In genomic region chr10:61063035-61063434, GRCh38 we compare ENCODE assay signal across 1 cellular context.
TF ChIP-seq lines count a peak whose summit lies in the region.

No MANE protein-coding gene starts in this region.

TF ChIP-seq in HepG2, 621 proteins besides CTCF, POLR2A, EP300 and RAD21 (continued from another document and continues in another):
- TF ChIP-seq IRF2 (CRISPR knock-in tag; IDR thresholded peaks at IDR 0.05): peak; percentile 56; the same call in 1 of the 2 replicates
- no peak for TF ChIP-seq TRIM24 (CRISPR knock-in tag; IDR thresholded peaks at IDR 0.05)
- peak; percentile 90; the same call in 1 of the 2 replicates for TF ChIP-seq HOXD1 (CRISPR knock-in tag; IDR thresholded peaks at IDR 0.05)
- TF ChIP-seq ZNF598 (CRISPR knock-in tag; IDR thresholded peaks at IDR 0.05; ENCODE audit: borderline replicate concordance): no peak
- no peak for TF ChIP-seq SNAI1 (CRISPR knock-in tag; IDR thresholded peaks at IDR 0.05; ENCODE audit: borderline replicate concordance)
- TF ChIP-seq ZBTB10 (CRISPR knock-in tag; IDR thresholded peaks at IDR 0.05; ENCODE audit: borderline replicate concordance): 0 out of 2 replicates have a peak, but pooled peaks have one; percentile 15
- TF ChIP-seq ZNF234 (CRISPR knock-in tag; conservative IDR thresholded peaks at IDR 0.05): no peak
- TF ChIP-seq HNRNPH1 (optimal IDR thresholded peaks at IDR 0.05; ENCODE audit: low read depth, low read length): no peak
- no peak for TF ChIP-seq ZBTB49 (CRISPR knock-in tag; IDR thresholded peaks at IDR 0.05; ENCODE audit: borderline replicate concordance)
- TF ChIP-seq RBFOX2 (IDR thresholded peaks at IDR 0.05; ENCODE audit: low read depth, low read length): no peak
- TF ChIP-seq ZNF644 (CRISPR knock-in tag; IDR thresholded peaks at IDR 0.05; ENCODE audit: low read depth): peak; percentile 88
- TF ChIP-seq LCORL (IDR thresholded peaks at IDR 0.05): peak; percentile 21; the same call in 1 of the 2 replicates
- peak; percentile 85 for TF ChIP-seq LCORL (CRISPR knock-in tag; IDR thresholded peaks at IDR 0.05)
- TF ChIP-seq ZNF143 (CRISPR knock-in tag; IDR thresholded peaks at IDR 0.05): no peak
- TF ChIP-seq PTBP1 (IDR thresholded peaks at IDR 0.05; ENCODE audit: low read depth, low read length, poor library complexity, severe bottlenecking): no peak
- TF ChIP-seq CBX5 (CRISPR knock-in tag; IDR thresholded peaks at IDR 0.05; ENCODE audit: borderline replicate concordance): no peak; the same call in 1 of the 2 replicates
- no peak for TF ChIP-seq ZSCAN22 (CRISPR knock-in tag; IDR thresholded peaks at IDR 0.05)
- no peak for TF ChIP-seq ZMAT5 (CRISPR knock-in tag; IDR thresholded peaks at IDR 0.05; ENCODE audit: borderline replicate concordance, low read depth)
- TF ChIP-seq XRCC5 (optimal IDR thresholded peaks at IDR 0.05; ENCODE audit: low read length): peak; percentile 19
- TF ChIP-seq ZBTB2 (CRISPR knock-in tag; IDR thresholded peaks at IDR 0.05; ENCODE audit: low read depth): no peak
- TF ChIP-seq CSRNP1 (CRISPR knock-in tag; IDR thresholded peaks at IDR 0.05): no peak
- TF ChIP-seq ZNF704 (CRISPR knock-in tag; IDR thresholded peaks at IDR 0.05; ENCODE audit: borderline replicate concordance): no peak
- no peak for TF ChIP-seq HMGA1 (CRISPR knock-in tag; conservative IDR thresholded peaks at IDR 0.05)
- no peak for TF ChIP-seq TMF1 (CRISPR knock-in tag; IDR thresholded peaks at IDR 0.05; ENCODE audit: low read depth)
- TF ChIP-seq RFX1 (IDR thresholded peaks at IDR 0.05): no peak
- no peak for TF ChIP-seq GTF3A (CRISPR knock-in tag; conservative IDR thresholded peaks at IDR 0.05)
- TF ChIP-seq ZFP90 (CRISPR knock-in tag; IDR thresholded peaks at IDR 0.05; ENCODE audit: borderline replicate concordance): no peak
- TF ChIP-seq GTF2F1 (IDR thresholded peaks at IDR 0.05; ENCODE audit: low read length): no peak
- no peak for TF ChIP-seq SMARCE1 (IDR thresholded peaks at IDR 0.05; ENCODE audit: borderline replicate concordance)
- no peak for TF ChIP-seq ZNF780A (CRISPR knock-in tag; IDR thresholded peaks at IDR 0.05)
- peak; percentile 66; the same call in 1 of the 2 replicates for TF ChIP-seq THRA (CRISPR knock-in tag; IDR thresholded peaks at IDR 0.05; ENCODE audit: borderline replicate concordance)
- no peak for TF ChIP-seq ZNF615 (CRISPR knock-in tag; IDR thresholded peaks at IDR 0.05; ENCODE audit: borderline replicate concordance)
- TF ChIP-seq MTF1 (CRISPR knock-in tag; IDR thresholded peaks at IDR 0.05): no peak
- TF ChIP-seq ZNF280D (CRISPR knock-in tag; IDR thresholded peaks at IDR 0.05): 0 out of 2 replicates have a peak, but pooled peaks have one; percentile 50
- TF ChIP-seq MXD4 (CRISPR knock-in tag; IDR thresholded peaks at IDR 0.05): no peak
- TF ChIP-seq ZNF282 (IDR thresholded peaks at IDR 0.05; ENCODE audit: partially characterized antibody): no peak
- no peak for TF ChIP-seq ZNF512 (CRISPR knock-in tag; IDR thresholded peaks at IDR 0.05)
- peak; percentile 58 for TF ChIP-seq TEAD3 (CRISPR knock-in tag; optimal IDR thresholded peaks at IDR 0.05; ENCODE audit: borderline replicate concordance)
- no peak for TF ChIP-seq MYC (CRISPR knock-in tag; IDR thresholded peaks at IDR 0.05; ENCODE audit: borderline replicate concordance)
- 0 out of 2 replicates have a peak, but pooled peaks have one; percentile 56 for TF ChIP-seq IKZF5 (CRISPR knock-in tag; IDR thresholded peaks at IDR 0.05)
- no peak for TF ChIP-seq SKI (IDR thresholded peaks at IDR 0.05; ENCODE audit: partially characterized antibody)
- TF ChIP-seq SRSF4 (IDR thresholded peaks at IDR 0.05; ENCODE audit: low read depth, low read length, poor library complexity, severe bottlenecking): no peak
- TF ChIP-seq KMT2B (CRISPR knock-in tag; IDR thresholded peaks at IDR 0.05): no peak
- peak; percentile 62; the same call in 1 of the 2 replicates for TF ChIP-seq FOXK1 (CRISPR knock-in tag; IDR thresholded peaks at IDR 0.05; ENCODE audit: borderline replicate concordance, low read depth)
- TF ChIP-seq PHF21A (CRISPR knock-in tag; IDR thresholded peaks at IDR 0.05): peak; percentile 82
- peak; percentile 78; the same call in 1 of the 2 replicates for TF ChIP-seq MLX (CRISPR knock-in tag; IDR thresholded peaks at IDR 0.05)
